Comparison of ENCODE assay signal across 15 cellular contexts in the genomic region with DNA sequence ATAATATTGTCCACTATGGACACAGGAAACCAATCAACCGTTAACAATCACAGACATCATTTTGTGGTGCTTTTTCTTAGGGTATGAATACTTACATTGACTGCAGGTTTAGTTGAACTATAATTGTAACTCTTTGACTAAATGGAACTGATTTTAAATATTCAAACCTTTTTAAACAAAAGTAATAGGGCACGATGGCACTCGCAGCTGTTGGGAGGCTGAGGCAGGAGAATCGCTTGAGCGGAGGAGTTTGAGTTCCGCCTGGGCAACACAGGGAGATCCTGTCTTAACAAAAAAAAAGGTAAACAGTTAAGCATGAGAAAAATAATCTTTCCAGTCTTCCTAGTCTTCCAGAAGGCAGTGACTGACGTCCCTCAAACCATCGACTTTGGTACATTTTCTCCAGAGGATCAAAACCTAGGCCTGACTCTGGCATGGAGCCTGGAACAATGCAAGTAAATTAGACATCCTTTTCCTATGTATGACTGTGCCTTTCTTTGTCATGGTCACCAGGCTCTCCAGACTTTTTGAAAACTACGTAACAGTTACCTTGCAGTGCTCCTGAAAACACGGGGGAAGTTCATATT. TPM values are rescaled to one million over a fixed set of nuclear protein-coding genes. Genes with fewer than 3 reads are reported as not detected.
A peak's percentile ranks its signal among the peaks of the same experiment; 100 is the strongest.
DNase-seq lines count a peak whose midpoint lies in the region; ATAC-seq and TF ChIP-seq lines count a peak whose summit lies in the region.
"Had no signal": no experiment of that assay in that cellular context is flagged by ENCODE, and none has a peak within 500 bp of the region (broad histone marks: within the 10 kb centered on the region; RNA-seq: fewer than 3 reads in every experiment).

No MANE protein-coding gene starts in this region.

- H3K4me1 ChIP-seq in breast epithelium, result peaks cover 0 to 8% of the 10 kb centered on the region in 2 donors

- intact Hi-C loops in activated CD4-positive, alpha-beta T cell treated with anti-CD3 and anti-CD28 coated beads for 36 hours (cut with DNase I, micrococcal nuclease), result loop anchor here (1.0 to 2.0 kb wide), 3 partner anchors 15 to 233 kb away; no protein-coding TSS in a partner anchor
- intact Hi-C loops in natural killer cell (cut with micrococcal nuclease) (loop anchor here (2.0 kb wide), 1 partner anchor 15 kb away; no protein-coding TSS in a partner anchor), breast epithelium (cut with DNase I; ENCODE audit: low total_unique reads) (no loop called here)

- H3K9me3 ChIP-seq in breast epithelium, result peaks cover 0 to 7% of the 10 kb centered on the region in 2 donors
- H3K9me3 ChIP-seq: left lung, thoracic aorta had no signal

- peaks cover 58% of the 10 kb centered on the region for H3K27me3 Mint-ChIP-seq in activated CD4-positive, alpha-beta T cell treated with anti-CD3 and anti-CD28 coated beads for 36 hours
- peaks cover 56% of the 10 kb centered on the region for H3K27me3 Mint-ChIP-seq in IgD-negative memory B cell
- H3K27me3 Mint-ChIP-seq in activated naive CD8-positive, alpha-beta T cell treated with anti-CD3 and anti-CD28 coated beads, Interleukin-2, amount 10 ng/mL, durations not matched to agents 7 days and 5 days, result peaks cover 86% of the 10 kb centered on the region
- H3K27me3 Mint-ChIP-seq in natural killer cell (ENCODE audit: low read depth in 2 of 2), result peaks cover 63 to 66% of the 10 kb centered on the region in 2 donors

- H3K4me3 ChIP-seq in breast epithelium, result no peak overlapping the region

- TF ChIP-seq CTCF in natural killer cell (IDR thresholded peaks at IDR 0.05) (no peak), breast epithelium (IDR thresholded peaks at IDR 0.05) (no peak)

- no peaks in the 10 kb centered on the region for H3K36me3 ChIP-seq in breast epithelium
- H3K36me3 ChIP-seq: left lung, thoracic aorta had no signal

- H3K27ac Mint-ChIP-seq in activated CD4-positive, alpha-beta T cell treated with anti-CD3 and anti-CD28 coated beads for 36 hours, result no peak overlapping the region
- peak overlapping the region; percentile 0 to 47 (median 7) for H3K27ac Mint-ChIP-seq in IgD-negative memory B cell
- no peak overlapping the region for H3K27ac Mint-ChIP-seq in activated naive CD8-positive, alpha-beta T cell treated with anti-CD3 and anti-CD28 coated beads, Interleukin-2, amount 10 ng/mL, durations not matched to agents 7 days and 5 days
- H3K27ac Mint-ChIP-seq in natural killer cell, result no peak overlapping the region

- no peak overlapping the region for H3K27ac ChIP-seq in breast epithelium
- H3K27ac ChIP-seq: HL-60, left lung, thoracic aorta had no signal

- CTCF ChIA-PET in activated CD4-positive, alpha-beta T cell treated with anti-CD3 and anti-CD28 coated beads for 36 hours (lab: Charles Lee), result interaction anchor here (0.6 to 3.4 kb wide), 7 partner anchors 15 to 157 kb away, joined by 3 to 32 read pairs (median 5); partner anchors contain the start of gene CCNC

- H3K36me3 Mint-ChIP-seq in activated CD4-positive, alpha-beta T cell treated with anti-CD3 and anti-CD28 coated beads for 36 hours (ENCODE audit: low read depth), result no peaks in the 10 kb centered on the region
- H3K36me3 Mint-ChIP-seq in IgD-negative memory B cell, result no peaks in the 10 kb centered on the region
- no peaks in the 10 kb centered on the region for H3K36me3 Mint-ChIP-seq in activated naive CD8-positive, alpha-beta T cell treated with anti-CD3 and anti-CD28 coated beads, Interleukin-2, amount 10 ng/mL, durations not matched to agents 7 days and 5 days
- H3K36me3 Mint-ChIP-seq in natural killer cell, result no peaks in the 10 kb centered on the region

- H3K4me3 Mint-ChIP-seq in activated CD4-positive, alpha-beta T cell treated with anti-CD3 and anti-CD28 coated beads for 36 hours, result peak overlapping the region; percentile 70
- peak overlapping the region in 3 of 4 donors; percentile 16 to 79 (median 59) for H3K4me3 Mint-ChIP-seq in IgD-negative memory B cell
- H3K4me3 Mint-ChIP-seq in activated naive CD8-positive, alpha-beta T cell treated with anti-CD3 and anti-CD28 coated beads, Interleukin-2, amount 10 ng/mL, durations not matched to agents 7 days and 5 days, result peak overlapping the region; percentile 82
- H3K4me3 Mint-ChIP-seq in natural killer cell, result peak overlapping the region; percentile 75

- H3K27me3 ChIP-seq in breast epithelium, result peaks cover 3 to 66% of the 10 kb centered on the region in 2 donors

- TF ChIP-seq POLR2A in breast epithelium (IDR thresholded peaks at IDR 0.05), result no peak

- POLR2A ChIA-PET in activated CD4-positive, alpha-beta T cell treated with anti-CD3 and anti-CD28 coated beads for 36 hours (lab: Charles Lee), result no interaction called here
- POLR2A ChIA-PET in activated naive CD8-positive, alpha-beta T cell treated with anti-CD3 and anti-CD28 coated beads, Interleukin-2, amount 10 ng/mL, durations not matched to agents 7 days and 5 days (lab: Charles Lee), result interaction anchor here (1.5 kb wide), 1 partner anchor 22 kb away, joined by 5 read pairs; the partner anchor contains the start of gene CCNC

- peaks cover 17% of the 10 kb centered on the region for H3K4me1 Mint-ChIP-seq in activated CD4-positive, alpha-beta T cell treated with anti-CD3 and anti-CD28 coated beads for 36 hours
- H3K4me1 Mint-ChIP-seq in IgD-negative memory B cell (peaks cover 8 to 30% (median 21%) of the 10 kb centered on the region in 3 donors), natural killer cell (peaks cover 8 to 10% of the 10 kb centered on the region in 2 donors)
- peaks cover 23% of the 10 kb centered on the region for H3K4me1 Mint-ChIP-seq in activated naive CD8-positive, alpha-beta T cell treated with anti-CD3 and anti-CD28 coated beads, Interleukin-2, amount 10 ng/mL, durations not matched to agents 7 days and 5 days

- no peaks in the 10 kb centered on the region for H3K9me3 Mint-ChIP-seq in activated CD4-positive, alpha-beta T cell treated with anti-CD3 and anti-CD28 coated beads for 36 hours (ENCODE audit: low read depth)
- H3K9me3 Mint-ChIP-seq in IgD-negative memory B cell, result peaks cover 0 to 5% (median 0%) of the 10 kb centered on the region in 3 donors
- no peaks in the 10 kb centered on the region for H3K9me3 Mint-ChIP-seq in activated naive CD8-positive, alpha-beta T cell treated with anti-CD3 and anti-CD28 coated beads, Interleukin-2, amount 10 ng/mL, durations not matched to agents 7 days and 5 days
- no peaks in the 10 kb centered on the region for H3K9me3 Mint-ChIP-seq in natural killer cell

- ATAC-seq in activated CD4-positive, alpha-beta T cell treated with anti-CD3 and anti-CD28 coated beads for 36 hours, result no peak
- no peak for ATAC-seq in activated naive CD8-positive, alpha-beta T cell treated with anti-CD3 and anti-CD28 coated beads, Interleukin-2, amount 10 ng/mL, durations not matched to agents 7 days and 5 days (ENCODE audit: low read depth)
- ATAC-seq in natural killer cell, result no peak
- no peak for ATAC-seq in GM21526 (IDR thresholded peaks at IDR 0.05; ENCODE audit: low FRiP score, unreplicated experiment)

- DNase-seq in activated CD4-positive, alpha-beta T cell treated with anti-CD3 and anti-CD28 coated beads for 36 hours, result no peak
- DNase-seq in activated CD4-positive, alpha-beta T cell treated with anti-CD3 and anti-CD28 coated beads, Interleukin-2, amount 50 U/mL, for 48 hours, result no peak
- DNase-seq in activated naive CD8-positive, alpha-beta T cell treated with anti-CD3 and anti-CD28 coated beads, Interleukin-2, amount 10 ng/mL, durations not matched to agents 7 days and 5 days, result no peak
- DNase-seq in natural killer cell (no peak), breast epithelium (ENCODE audit: low spot score in 2 of 2) (no peak)
- no peak for DNase-seq in effector CD8-positive, alpha-beta T cell (lab: John Stamatoyannopoulos, UW)
- DNase-seq: GF-D8; NCI-H524 treated with DMSO at 0.1 percent for 48 hours; stimulated activated CD4-positive, alpha-beta T cell treated with anti-CD3 and anti-CD28 coated beads, Interleukin-1b, Interleukin-23, amount 100 ng/mL, for 48 hours had no signal

RNA-seq across cellular contexts. Expression of gene PRDM13, which starts 16.6 kb away (rescaled TPM):
- not detected for total RNA-seq in activated CD4-positive, alpha-beta T cell treated with anti-CD3 and anti-CD28 coated beads for 36 hours
- not detected for polyA plus RNA-seq in IgD-negative memory B cell
- not detected for total RNA-seq in activated naive CD8-positive, alpha-beta T cell treated with anti-CD3 and anti-CD28 coated beads, Interleukin-2, amount 10 ng/mL, durations not matched to agents 7 days and 5 days
- total RNA-seq in natural killer cell (not detected), breast epithelium (not detected)
- total RNA-seq: left lung, right cardiac atrium, thoracic aorta had no signal
- polyA plus RNA-seq: right cardiac atrium had no signal

RNA-seq across cellular contexts. Expression of gene CCNC, which starts 21.5 kb away (rescaled TPM):
- 10 to 100 TPM; 50.7 to 67.3 TPM for total RNA-seq in activated CD4-positive, alpha-beta T cell treated with anti-CD3 and anti-CD28 coated beads for 36 hours
- 35.6 TPM for polyA plus RNA-seq in IgD-negative memory B cell
- 10 to 100 TPM; 43.5 to 46.4 TPM for total RNA-seq in activated naive CD8-positive, alpha-beta T cell treated with anti-CD3 and anti-CD28 coated beads, Interleukin-2, amount 10 ng/mL, durations not matched to agents 7 days and 5 days
- total RNA-seq in natural killer cell, result 10 to 100 TPM; 46.9 to 58.3 (median 52.5) TPM
- 10 to 100 TPM; 59.3 to 79.8 (median 63.0) TPM for total RNA-seq in breast epithelium

Comparison
In these comparisons a context has a peak if more than half of its experiments do, and no peak if none do; other contexts are left out.
1. H3K27ac Mint-ChIP-seq: peak in IgD-negative memory B cell (3 of 3); none in activated CD4-positive, alpha-beta T cell treated with anti-CD3 and anti-CD28 coated beads for 36 hours (single experiment), activated naive CD8-positive, alpha-beta T cell treated with anti-CD3 and anti-CD28 coated beads, Interleukin-2, amount 10 ng/mL, durations not matched to agents 7 days and 5 days (single experiment) and natural killer cell (0 of 2).
2. Peak in every context shown above with its lines, with median percentiles within 50 percentile points of each other: H3K4me3 Mint-ChIP-seq.